In the genomic region with DNA sequence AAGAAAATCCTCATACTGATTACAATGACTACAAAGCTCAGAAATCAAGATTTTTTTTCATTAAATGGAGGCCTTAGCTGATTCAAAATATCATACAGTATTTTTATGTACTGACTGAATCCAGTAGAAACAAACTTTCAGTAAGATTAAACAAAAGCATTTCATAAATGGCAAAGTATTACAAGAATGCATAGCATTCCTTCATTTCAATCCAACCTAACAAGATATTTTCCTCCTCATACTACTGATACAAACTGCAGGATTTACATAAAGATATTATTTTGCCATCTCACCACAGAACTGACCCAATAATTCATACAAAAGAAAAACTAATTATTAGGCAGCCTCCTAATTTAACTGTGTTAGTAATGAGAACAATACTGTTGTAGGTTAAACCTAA, we compare ENCODE assay signal across 1 cellular context.
TF ChIP-seq lines count a peak whose summit lies in the region.

No MANE protein-coding gene starts in this region.

TF ChIP-seq in SK-N-SH treated with all-trans-retinoic acid at 6 μM for 48 hours, 23 proteins besides CTCF, POLR2A, EP300 and RAD21 (continued from another document):
- no peak for TF ChIP-seq CSRNP3 (CRISPR knock-in tag; IDR thresholded peaks at IDR 0.05)
